Comparison of ENCODE assay signal across 9 cellular contexts in the genomic region with DNA sequence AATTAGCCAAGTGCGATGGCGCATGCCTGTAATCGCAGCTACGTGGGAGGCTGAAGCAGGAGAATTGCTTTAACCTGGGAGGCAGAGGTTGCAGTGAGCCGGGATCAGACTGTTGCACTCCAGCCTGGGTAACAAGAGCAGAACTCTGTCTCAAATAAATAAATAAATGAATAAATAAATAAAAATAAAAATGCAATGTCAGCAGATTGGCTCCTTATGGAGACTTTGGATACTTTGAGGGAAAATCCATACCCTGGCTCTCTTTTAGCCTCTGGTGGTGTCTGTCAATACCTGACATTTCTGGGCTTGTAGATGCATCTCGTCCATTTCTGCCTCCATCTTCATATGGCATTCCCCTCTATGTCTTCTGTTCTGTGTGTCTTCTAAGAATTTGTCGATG.
"Had no signal": no experiment of that assay in that cellular context is flagged by ENCODE, and none has a peak within 500 bp of the region (broad histone marks: within the 10 kb centered on the region; RNA-seq: fewer than 3 reads in every experiment).

No MANE protein-coding gene starts in this region.

- H3K9me3 Mint-ChIP-seq: H9 had no signal

- H3K4me3 ChIP-seq: GM23248 had no signal

- H3K9ac ChIP-seq: GM23248, KMS-11 had no signal

- H2AFZ ChIP-seq: GM23248 had no signal

- FAIRE-seq: H54, HTR-8/SVneo had no signal

- H3K27ac ChIP-seq: GM23248, KMS-11 had no signal

- H3K27ac Mint-ChIP-seq: H9 had no signal

- H3K4me3 Mint-ChIP-seq: H9 had no signal

- H3K4me2 ChIP-seq: KMS-11 had no signal

- DNase-seq: GM23248, GOT3, H9, HCEC 1CT, Karpas-422, KBM-7 had no signal
